Comparison of ENCODE assay signal across 29 cellular contexts in genomic region chr12:120504587-120504986, GRCh38.
"Had no signal": no experiment of that assay in that cellular context is flagged by ENCODE, and none has a peak within 500 bp of the region (broad histone marks: within the 10 kb centered on the region; RNA-seq: fewer than 3 reads in every experiment).

No MANE protein-coding gene starts in this region.

- H3K9me3 ChIP-seq: SJCRH30 had no signal

- H3K4me1 ChIP-seq: SJCRH30 had no signal

- H3K4me3 ChIP-seq: SJCRH30, SK-N-MC had no signal

- DNase-seq: activated CD4-positive, alpha-beta T cell treated with anti-CD3 and anti-CD28 coated beads, Interleukin-2, amount 10 ng/mL, durations not matched to agents 24 days and 14 days; activated CD4-positive, alpha-beta T cell treated with anti-CD3 and anti-CD28 coated beads, Interleukin-2, amount 50 U/mL, for 48 hours; activated CD8-positive, alpha-beta T cell treated with anti-CD3 and anti-CD28 coated beads, Interleukin-2, amount 10 ng/mL, durations not matched to agents 7 days and 5 days; activated gamma-delta T cell; activated naive CD4-positive, alpha-beta T cell treated with Interleukin-2 at 50 U/mL for 16 hours; activated T-cell treated with anti-CD3 and anti-CD28 coated beads, Interleukin-2, amount 50 U/mL, for 24 hours; anterior cingulate cortex; central memory CD4-positive, alpha-beta T cell; MM.1S; MV-4-11; NCI-H1092 treated with DMSO at 0.1 percent for 48 hours; NCI-H1417; NCI-H146; NCI-H187; NCI-H2029 treated with DMSO at 0.1 percent for 48 hours; NCI-H2107; NCI-H2171; NCI-H510A; NCI-H526; NCI-H748 treated with DMSO at 0.1 percent for 48 hours; NK-92 treated with Interleukin-12 subunit alpha and Interleukin-12 subunit beta, amount 100 ng/mL, for 24 hours; SHP77; SJCRH30; T1000; WERI-Rb-1 had no signal

- H3K27me3 Mint-ChIP-seq: activated CD4-positive, alpha-beta T cell treated with anti-CD3 and anti-CD28 coated beads, Interleukin-2, amount 10 ng/mL, durations not matched to agents 24 days and 14 days; activated T-cell treated with anti-CD3 and anti-CD28 coated beads, Interleukin-2, amount 50 U/mL, for 24 hours; brain had no signal

- H3K27ac ChIP-seq: SJCRH30, SK-N-MC, WERI-Rb-1 had no signal

- H3K27ac Mint-ChIP-seq: activated CD4-positive, alpha-beta T cell treated with anti-CD3 and anti-CD28 coated beads, Interleukin-2, amount 10 ng/mL, durations not matched to agents 24 days and 14 days; activated CD8-positive, alpha-beta T cell treated with anti-CD3 and anti-CD28 coated beads, Interleukin-2, amount 10 ng/mL, durations not matched to agents 7 days and 5 days; activated T-cell treated with anti-CD3 and anti-CD28 coated beads, Interleukin-2, amount 50 U/mL, for 24 hours; activated T-helper 2 cell treated with anti-CD3 and anti-CD28 coated beads, Interferon-gamma antibody, Interleukin-2, Interleukin-4, amounts not matched to agents 10 μg/mL and 5 μg/mL and 100 μg/mL, durations not matched to agents 14 hours and 24 hours and 36 hours; brain had no signal

- H3K27me3 ChIP-seq: SJCRH30 had no signal

- H3K4me3 Mint-ChIP-seq: activated CD4-positive, alpha-beta T cell treated with anti-CD3 and anti-CD28 coated beads, Interleukin-2, amount 10 ng/mL, durations not matched to agents 24 days and 14 days; activated CD8-positive, alpha-beta T cell treated with anti-CD3 and anti-CD28 coated beads, Interleukin-2, amount 10 ng/mL, durations not matched to agents 7 days and 5 days; activated T-cell treated with anti-CD3 and anti-CD28 coated beads, Interleukin-2, amount 50 U/mL, for 24 hours; brain had no signal

- ATAC-seq: activated CD8-positive, alpha-beta T cell treated with anti-CD3 and anti-CD28 coated beads, Interleukin-2, amount 10 ng/mL, durations not matched to agents 7 days and 5 days; activated naive CD4-positive, alpha-beta T cell treated with anti-CD3 and anti-CD28 coated beads, Interleukin-2, amount 50 U/mL, for 72 hours had no signal

- H3K9me3 Mint-ChIP-seq: activated CD4-positive, alpha-beta T cell treated with anti-CD3 and anti-CD28 coated beads, Interleukin-2, amount 10 ng/mL, durations not matched to agents 24 days and 14 days; activated naive CD4-positive, alpha-beta T cell treated with anti-CD3 and anti-CD28 coated beads, Interleukin-2, amount 50 U/mL, for 72 hours; activated T-cell treated with anti-CD3 and anti-CD28 coated beads, Interleukin-2, amount 50 U/mL, for 24 hours; activated T-helper 2 cell treated with anti-CD3 and anti-CD28 coated beads, Interferon-gamma antibody, Interleukin-2, Interleukin-4, amounts not matched to agents 10 μg/mL and 5 μg/mL and 100 μg/mL, durations not matched to agents 14 hours and 24 hours and 36 hours; brain had no signal
